In the genomic region with DNA sequence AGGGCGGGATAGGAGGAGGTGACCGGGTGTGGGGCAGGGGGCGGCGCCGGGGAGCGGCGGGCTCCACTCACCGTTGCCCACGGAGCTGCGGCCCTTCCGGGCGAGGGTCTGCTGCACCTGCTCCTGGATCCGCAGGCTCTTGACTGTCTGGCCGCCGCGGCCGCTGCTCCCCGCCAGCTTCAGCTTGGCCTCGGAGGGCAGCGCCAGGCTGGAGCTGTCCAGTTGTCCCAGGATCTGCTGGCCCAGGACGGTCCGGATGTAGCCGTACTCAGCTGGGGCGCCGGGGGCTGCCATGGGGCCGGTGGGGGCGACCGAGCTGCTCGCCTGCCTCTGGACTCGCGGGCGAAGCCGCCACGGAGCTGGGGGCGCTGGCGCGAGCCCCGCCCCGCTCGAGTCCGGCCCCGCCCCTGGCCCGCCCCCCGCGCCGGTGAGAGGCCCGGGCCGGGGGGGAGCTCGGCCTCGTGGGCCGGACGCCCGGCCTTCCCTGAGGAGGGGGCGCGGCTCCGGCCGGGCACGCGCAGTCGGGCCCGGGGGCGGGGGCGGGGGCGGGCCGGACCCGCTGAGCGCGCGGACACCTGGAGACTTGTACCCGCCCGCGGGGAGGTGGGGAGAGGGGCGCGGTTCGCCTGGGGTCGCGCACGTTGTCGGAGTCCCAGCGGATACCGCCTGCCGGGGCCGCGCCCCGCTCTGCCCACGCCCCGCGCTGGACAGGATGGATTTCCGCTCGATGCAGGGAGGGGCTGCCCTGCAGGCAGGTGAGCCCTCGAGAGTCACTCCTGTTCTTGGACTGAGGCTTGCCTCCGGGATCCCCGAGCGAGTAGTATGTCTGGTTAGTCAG, we compare ENCODE assay signal across 1 cellular context.
A peak's percentile ranks its signal among the peaks of the same experiment; 100 is the strongest.
TF ChIP-seq lines count a peak whose summit lies in the region.

PKP2 (minus strand) TSS at position 340 of the 838 bp plus-strand sequence; CDS start at position 294, 46 bp downstream.

TF ChIP-seq in HepG2, 621 proteins besides CTCF, POLR2A, EP300 and RAD21 (continued from another document and continues in another):
- TF ChIP-seq FOXO4 (CRISPR knock-in tag; conservative IDR thresholded peaks at IDR 0.05) (0 out of 2 replicates have a peak, but pooled peaks have one; percentile 42), ERF (CRISPR knock-in tag; IDR thresholded peaks at IDR 0.05) (peak; percentile 47; the same call in 1 of the 2 replicates), PAX8 (CRISPR knock-in tag; IDR thresholded peaks at IDR 0.05; ENCODE audit: borderline replicate concordance) (peak; percentile 44; the same call in 1 of the 2 replicates), ZNF350 (CRISPR knock-in tag; IDR thresholded peaks at IDR 0.05; ENCODE audit: borderline replicate concordance, low read depth) (no peak), STAT5B (CRISPR knock-in tag; IDR thresholded peaks at IDR 0.05) (no peak), ZNF230 (CRISPR knock-in tag; IDR thresholded peaks at IDR 0.05) (peak; percentile 77), ZNF234 (CRISPR knock-in tag; conservative IDR thresholded peaks at IDR 0.05) (no peak), ZSCAN30 (CRISPR knock-in tag; IDR thresholded peaks at IDR 0.05) (no peak), ETV5 (CRISPR knock-in tag; IDR thresholded peaks at IDR 0.05; ENCODE audit: borderline replicate concordance) (peak; percentile 71), UBTF (CRISPR knock-in tag; IDR thresholded peaks at IDR 0.05) (peak; percentile 63; the same call in 1 of the 2 replicates), MED8 (CRISPR knock-in tag; IDR thresholded peaks at IDR 0.05; ENCODE audit: insufficient replicate concordance) (no peak), ZNF335 (CRISPR knock-in tag; IDR thresholded peaks at IDR 0.05) (no peak), ZNF546 (CRISPR knock-in tag; conservative IDR thresholded peaks at IDR 0.05) (0 out of 2 replicates have a peak, but pooled peaks have one; percentile 74), IKZF1 (IDR thresholded peaks at IDR 0.05) (no peak), SP5 (CRISPR knock-in tag; IDR thresholded peaks at IDR 0.05; ENCODE audit: borderline replicate concordance, low read depth) (peak; percentile 8; the same call in 1 of the 2 replicates), ZNF142 (CRISPR knock-in tag; IDR thresholded peaks at IDR 0.05) (0 out of 2 replicates have a peak, but pooled peaks have one; percentile 28), ZNF501 (CRISPR knock-in tag; IDR thresholded peaks at IDR 0.05) (no peak; the same call in 1 of the 2 replicates), NFKB2 (CRISPR knock-in tag; IDR thresholded peaks at IDR 0.05; ENCODE audit: borderline replicate concordance) (0 out of 2 replicates have a peak, but pooled peaks have one; percentile 78), IRF2 (CRISPR knock-in tag; IDR thresholded peaks at IDR 0.05) (peak; percentile 26; the same call in 1 of the 2 replicates), ZSCAN21 (CRISPR knock-in tag; IDR thresholded peaks at IDR 0.05; ENCODE audit: borderline replicate concordance) (peak; percentile 34; the same call in 1 of the 2 replicates), ZNF253 (CRISPR knock-in tag; IDR thresholded peaks at IDR 0.05; ENCODE audit: borderline replicate concordance) (no peak)
- TF ChIP-seq, protein P1, sequence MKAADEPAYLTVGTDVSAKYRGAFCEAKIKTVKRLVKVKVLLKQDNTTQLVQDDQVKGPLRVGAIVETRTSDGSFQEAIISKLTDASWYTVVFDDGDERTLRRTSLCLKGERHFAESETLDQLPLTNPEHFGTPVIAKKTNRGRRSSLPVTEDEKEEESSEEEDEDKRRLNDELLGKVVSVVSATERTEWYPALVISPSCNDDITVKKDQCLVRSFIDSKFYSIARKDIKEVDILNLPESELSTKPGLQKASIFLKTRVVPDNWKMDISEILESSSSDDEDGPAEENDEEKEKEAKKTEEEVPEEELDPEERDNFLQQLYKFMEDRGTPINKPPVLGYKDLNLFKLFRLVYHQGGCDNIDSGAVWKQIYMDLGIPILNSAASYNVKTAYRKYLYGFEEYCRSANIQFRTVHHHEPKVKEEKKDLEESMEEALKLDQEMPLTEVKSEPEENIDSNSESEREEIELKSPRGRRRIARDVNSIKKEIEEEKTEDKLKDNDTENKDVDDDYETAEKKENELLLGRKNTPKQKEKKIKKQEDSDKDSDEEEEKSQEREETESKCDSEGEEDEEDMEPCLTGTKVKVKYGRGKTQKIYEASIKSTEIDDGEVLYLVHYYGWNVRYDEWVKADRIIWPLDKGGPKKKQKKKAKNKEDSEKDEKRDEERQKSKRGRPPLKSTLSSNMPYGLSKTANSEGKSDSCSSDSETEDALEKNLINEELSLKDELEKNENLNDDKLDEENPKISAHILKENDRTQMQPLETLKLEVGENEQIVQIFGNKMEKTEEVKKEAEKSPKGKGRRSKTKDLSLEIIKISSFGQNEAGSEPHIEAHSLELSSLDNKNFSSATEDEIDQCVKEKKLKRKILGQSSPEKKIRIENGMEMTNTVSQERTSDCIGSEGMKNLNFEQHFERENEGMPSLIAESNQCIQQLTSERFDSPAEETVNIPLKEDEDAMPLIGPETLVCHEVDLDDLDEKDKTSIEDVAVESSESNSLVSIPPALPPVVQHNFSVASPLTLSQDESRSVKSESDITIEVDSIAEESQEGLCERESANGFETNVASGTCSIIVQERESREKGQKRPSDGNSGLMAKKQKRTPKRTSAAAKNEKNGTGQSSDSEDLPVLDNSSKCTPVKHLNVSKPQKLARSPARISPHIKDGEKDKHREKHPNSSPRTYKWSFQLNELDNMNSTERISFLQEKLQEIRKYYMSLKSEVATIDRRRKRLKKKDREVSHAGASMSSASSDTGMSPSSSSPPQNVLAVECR (CRISPR knock-in tag; IDR thresholded peaks at IDR 0.05; ENCODE audit: borderline replicate concordance) = peak; percentile 79
- TF ChIP-seq, protein P2, sequence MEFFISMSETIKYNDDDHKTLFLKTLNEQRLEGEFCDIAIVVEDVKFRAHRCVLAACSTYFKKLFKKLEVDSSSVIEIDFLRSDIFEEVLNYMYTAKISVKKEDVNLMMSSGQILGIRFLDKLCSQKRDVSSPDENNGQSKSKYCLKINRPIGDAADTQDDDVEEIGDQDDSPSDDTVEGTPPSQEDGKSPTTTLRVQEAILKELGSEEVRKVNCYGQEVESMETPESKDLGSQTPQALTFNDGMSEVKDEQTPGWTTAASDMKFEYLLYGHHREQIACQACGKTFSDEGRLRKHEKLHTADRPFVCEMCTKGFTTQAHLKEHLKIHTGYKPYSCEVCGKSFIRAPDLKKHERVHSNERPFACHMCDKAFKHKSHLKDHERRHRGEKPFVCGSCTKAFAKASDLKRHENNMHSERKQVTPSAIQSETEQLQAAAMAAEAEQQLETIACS (CRISPR knock-in tag; IDR thresholded peaks at IDR 0.05) = peak; percentile 88
- TF ChIP-seq, protein P3, sequence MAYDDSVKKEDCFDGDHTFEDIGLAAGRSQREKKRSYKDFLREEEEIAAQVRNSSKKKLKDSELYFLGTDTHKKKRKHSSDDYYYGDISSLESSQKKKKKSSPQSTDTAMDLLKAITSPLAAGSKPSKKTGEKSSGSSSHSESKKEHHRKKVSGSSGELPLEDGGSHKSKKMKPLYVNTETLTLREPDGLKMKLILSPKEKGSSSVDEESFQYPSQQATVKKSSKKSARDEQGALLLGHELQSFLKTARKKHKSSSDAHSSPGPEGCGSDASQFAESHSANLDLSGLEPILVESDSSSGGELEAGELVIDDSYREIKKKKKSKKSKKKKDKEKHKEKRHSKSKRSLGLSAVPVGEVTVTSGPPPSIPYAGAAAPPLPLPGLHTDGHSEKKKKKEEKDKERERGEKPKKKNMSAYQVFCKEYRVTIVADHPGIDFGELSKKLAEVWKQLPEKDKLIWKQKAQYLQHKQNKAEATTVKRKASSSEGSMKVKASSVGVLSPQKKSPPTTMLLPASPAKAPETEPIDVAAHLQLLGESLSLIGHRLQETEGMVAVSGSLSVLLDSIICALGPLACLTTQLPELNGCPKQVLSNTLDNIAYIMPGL (CRISPR knock-in tag; IDR thresholded peaks at IDR 0.05; ENCODE audit: borderline replicate concordance in 1 of 2, low read depth in 1 of 2) = peak; percentile 53 to 63; a peak in 3 of 4 replicates
- TF ChIP-seq, protein P4, sequence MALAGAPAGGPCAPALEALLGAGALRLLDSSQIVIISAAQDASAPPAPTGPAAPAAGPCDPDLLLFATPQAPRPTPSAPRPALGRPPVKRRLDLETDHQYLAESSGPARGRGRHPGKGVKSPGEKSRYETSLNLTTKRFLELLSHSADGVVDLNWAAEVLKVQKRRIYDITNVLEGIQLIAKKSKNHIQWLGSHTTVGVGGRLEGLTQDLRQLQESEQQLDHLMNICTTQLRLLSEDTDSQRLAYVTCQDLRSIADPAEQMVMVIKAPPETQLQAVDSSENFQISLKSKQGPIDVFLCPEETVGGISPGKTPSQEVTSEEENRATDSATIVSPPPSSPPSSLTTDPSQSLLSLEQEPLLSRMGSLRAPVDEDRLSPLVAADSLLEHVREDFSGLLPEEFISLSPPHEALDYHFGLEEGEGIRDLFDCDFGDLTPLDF (CRISPR knock-in tag; IDR thresholded peaks at IDR 0.05) = peak; percentile 47; the same call in 1 of the 2 replicates
- TF ChIP-seq, protein P5, sequence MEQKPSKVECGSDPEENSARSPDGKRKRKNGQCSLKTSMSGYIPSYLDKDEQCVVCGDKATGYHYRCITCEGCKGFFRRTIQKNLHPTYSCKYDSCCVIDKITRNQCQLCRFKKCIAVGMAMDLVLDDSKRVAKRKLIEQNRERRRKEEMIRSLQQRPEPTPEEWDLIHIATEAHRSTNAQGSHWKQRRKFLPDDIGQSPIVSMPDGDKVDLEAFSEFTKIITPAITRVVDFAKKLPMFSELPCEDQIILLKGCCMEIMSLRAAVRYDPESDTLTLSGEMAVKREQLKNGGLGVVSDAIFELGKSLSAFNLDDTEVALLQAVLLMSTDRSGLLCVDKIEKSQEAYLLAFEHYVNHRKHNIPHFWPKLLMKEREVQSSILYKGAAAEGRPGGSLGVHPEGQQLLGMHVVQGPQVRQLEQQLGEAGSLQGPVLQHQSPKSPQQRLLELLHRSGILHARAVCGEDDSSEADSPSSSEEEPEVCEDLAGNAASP (CRISPR knock-in tag; IDR thresholded peaks at IDR 0.05; ENCODE audit: borderline replicate concordance) = peak; percentile 33; the same call in 1 of the 2 replicates
- TF ChIP-seq, protein P6, sequence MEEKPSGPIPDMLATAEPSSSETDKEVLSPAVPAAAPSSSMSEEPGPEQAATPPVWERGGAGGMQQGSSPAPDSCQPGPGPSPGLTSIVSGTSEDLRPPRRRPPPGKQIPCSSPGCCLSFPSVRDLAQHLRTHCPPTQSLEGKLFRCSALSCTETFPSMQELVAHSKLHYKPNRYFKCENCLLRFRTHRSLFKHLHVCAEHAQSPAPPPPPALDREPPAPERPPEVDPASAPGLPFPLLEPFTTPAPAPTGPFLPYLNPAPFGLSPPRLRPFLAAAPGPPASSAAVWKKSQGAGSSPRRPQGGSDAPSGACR (CRISPR knock-in tag; IDR thresholded peaks at IDR 0.05) = 0 out of 2 replicates have a peak, but pooled peaks have one; percentile 60
